In genomic region chr4:68987007-68987406, GRCh38 we compare ENCODE assay signal across 22 cellular contexts. TPM values are rescaled to one million over a fixed set of nuclear protein-coding genes. Genes with fewer than 3 reads are reported as not detected.
DNase-seq lines count a peak whose midpoint lies in the region; ATAC-seq and TF ChIP-seq lines count a peak whose summit lies in the region.
"Had no signal": no experiment of that assay in that cellular context is flagged by ENCODE, and none has a peak within 500 bp of the region (broad histone marks: within the 10 kb centered on the region; RNA-seq: fewer than 3 reads in every experiment).

No MANE protein-coding gene starts in this region.

- no peak overlapping the region for H3K4me2 ChIP-seq in MM.1S (ENCODE audit: low read depth, low read length)
- H3K4me2 ChIP-seq: neural progenitor cell had no signal

- no peaks in the 10 kb centered on the region for H3F3A ChIP-seq in MM.1S (ENCODE audit: insufficient read depth, low read length)

- H3K9me3 ChIP-seq in MM.1S (replicated peaks; ENCODE audit: insufficient read depth, low read length), result no peaks in the 10 kb centered on the region
- H3K9me3 ChIP-seq: gastroesophageal sphincter, Peyer's patch had no signal

- H3K4me3 ChIP-seq in MM.1S (ENCODE audit: low read length), result no peak overlapping the region
- H3K4me3 ChIP-seq: gastroesophageal sphincter, neural progenitor cell, Peyer's patch had no signal

- no peaks in the 10 kb centered on the region for H3K79me2 ChIP-seq in MM.1S (ENCODE audit: low read length)

- no peak overlapping the region for H2AFZ ChIP-seq in MM.1S (ENCODE audit: low read length)
- H2AFZ ChIP-seq: neural progenitor cell had no signal

- no peak for TF ChIP-seq CTCF in MM.1S (IDR thresholded peaks at IDR 0.05; ENCODE audit: low read length)

- H3K9ac ChIP-seq in MM.1S (ENCODE audit: low read length), result no peak overlapping the region
- H3K9ac ChIP-seq: neural progenitor cell had no signal

- ATAC-seq in GM18870 (IDR thresholded peaks at IDR 0.05; ENCODE audit: unreplicated experiment) (peak; percentile 94), GM21423 (IDR thresholded peaks at IDR 0.05; ENCODE audit: unreplicated experiment) (peak; percentile 95), HG03108 (IDR thresholded peaks at IDR 0.05; ENCODE audit: unreplicated experiment) (peak; percentile 85)
- ATAC-seq: activated naive CD8-positive, alpha-beta T cell treated with anti-CD3 and anti-CD28 coated beads, Interleukin-2, amount 50 U/mL, for 24 hours; CD8-positive, alpha-beta T cell; gastroesophageal sphincter; HCT116; left colon had no signal

- H3K27me3 ChIP-seq in MM.1S (replicated peaks; ENCODE audit: insufficient read depth, low read length), result no peaks in the 10 kb centered on the region
- H3K27me3 ChIP-seq: gastroesophageal sphincter, neural progenitor cell, Peyer's patch had no signal

- peak; percentile 31 for DNase-seq in MM.1S
- no peak for DNase-seq in activated CD4-positive, alpha-beta T cell treated with anti-CD3 and anti-CD28 coated beads for 1 hour
- DNase-seq in effector CD4-positive, alpha-beta T cell, result no peak
- DNase-seq in posterior vena cava (ENCODE audit: low spot score), result no peak
- no peak for DNase-seq in activated gamma-delta T cell treated with Interleukin-2 at 50 U/mL for 16 hours
- DNase-seq: activated CD4-positive, CD25-positive, alpha-beta regulatory T cell treated with anti-CD3 and anti-CD28 coated beads, Interleukin-2, amount 50 U/mL, for 72 hours; activated naive CD8-positive, alpha-beta T cell treated with anti-CD3 and anti-CD28 coated beads, Interleukin-2, amount 50 U/mL, for 24 hours; CD8-positive, alpha-beta T cell; DMS79; left colon; midbrain; NCI-H1436 treated with DMSO at 0.1 percent for 48 hours; NCI-H2227 treated with DMSO at 0.1 percent for 48 hours; NCI-H82; Peyer's patch had no signal

- H3K36me3 ChIP-seq in MM.1S (replicated peaks; ENCODE audit: insufficient read depth, low read length), result no peaks in the 10 kb centered on the region
- H3K36me3 ChIP-seq: gastroesophageal sphincter, neural progenitor cell, Peyer's patch had no signal

- peaks cover 9% of the 10 kb centered on the region for H3K4me1 ChIP-seq in MM.1S (ENCODE audit: low read length)
- H3K4me1 ChIP-seq: gastroesophageal sphincter, neural progenitor cell, Peyer's patch had no signal

- no peaks in the 10 kb centered on the region for H3K9me2 ChIP-seq in MM.1S (replicated peaks; ENCODE audit: insufficient read depth, low read length)

- H4K20me1 ChIP-seq in MM.1S (ENCODE audit: insufficient read depth, low read length), result no peaks in the 10 kb centered on the region; the same call in 1 of the 2 replicates

- no peak overlapping the region for H3K27ac ChIP-seq in MM.1S (ENCODE audit: low read length)
- H3K27ac ChIP-seq: gastroesophageal sphincter, neural progenitor cell, Peyer's patch had no signal

- intact Hi-C loops in posterior vena cava (cut with DNase I), result loop anchor here in 1 of 2 donors (10.0 kb wide), 1 partner anchor 1752 kb away; no protein-coding TSS in a partner anchor

RNA-seq across cellular contexts. Expression of gene UGT2A3, which starts 35.4 kb away (rescaled TPM):
- not detected for total RNA-seq in posterior vena cava
- total RNA-seq: activated T-helper 2 cell treated with anti-CD3 and anti-CD28 coated beads, Interferon-gamma antibody, Interleukin-2, Interleukin-4, amounts not matched to agents 10 μg/mL and 5 μg/mL and 100 μg/mL, durations not matched to agents 14 hours and 24 hours and 36 hours; CD8-positive, alpha-beta T cell had no signal
